18 cellular contexts compared by ENCODE assay signal in genomic region chr6:20153194-20153593, GRCh38.
"Had no signal": no experiment of that assay in that cellular context is flagged by ENCODE, and none has a peak within 500 bp of the region (broad histone marks: within the 10 kb centered on the region; RNA-seq: fewer than 3 reads in every experiment).

No MANE protein-coding gene starts in this region.

- ATAC-seq: effector memory CD8-positive, alpha-beta T cell; gastroesophageal sphincter; lower lobe of right lung had no signal

- H3K9me3 ChIP-seq: esophagus squamous epithelium, gastroesophageal sphincter, left ventricle myocardium inferior, lower lobe of right lung, neutrophil, stomach had no signal

- H3K27ac Mint-ChIP-seq: effector memory CD8-positive, alpha-beta T cell; immature natural killer cell; naive B cell; nephron had no signal

- H3K36me3 ChIP-seq: lower lobe of right lung had no signal

- H3K4me3 Mint-ChIP-seq: effector memory CD8-positive, alpha-beta T cell; immature natural killer cell; naive B cell; nephron had no signal

- DNase-seq: effector memory CD8-positive, alpha-beta T cell; esophagus squamous epithelium; foreskin fibroblast; glutamatergic neuron; immature natural killer cell; left ventricle myocardium inferior; lower lobe of right lung; mesenchymal stem cell; naive B cell; posterior cingulate gyrus; small intestine; stimulated activated CD4-positive, alpha-beta T cell treated with anti-CD3 and anti-CD28 coated beads, Interleukin-12 subunit alpha, Interleukin-12 subunit beta, amount 100 ng/mL, for 4 hours; stimulated activated naive CD4-positive, alpha-beta T cell; stomach; substantia nigra had no signal

- H3K9me3 Mint-ChIP-seq: effector memory CD8-positive, alpha-beta T cell; immature natural killer cell; naive B cell; nephron had no signal

- H3K27ac ChIP-seq: gastroesophageal sphincter, left ventricle myocardium inferior, lower lobe of right lung, neutrophil, stomach had no signal

- H3K27me3 ChIP-seq: esophagus squamous epithelium, gastroesophageal sphincter, neutrophil, stomach had no signal

- H3K27me3 Mint-ChIP-seq: effector memory CD8-positive, alpha-beta T cell; naive B cell had no signal

- H3K4me1 Mint-ChIP-seq: immature natural killer cell, nephron had no signal

- H3K36me3 Mint-ChIP-seq: immature natural killer cell had no signal

- H3K4me3 ChIP-seq: esophagus squamous epithelium, gastroesophageal sphincter, left ventricle myocardium inferior, lower lobe of right lung, stomach had no signal
